8 cellular contexts compared by ENCODE assay signal in the genomic region with DNA sequence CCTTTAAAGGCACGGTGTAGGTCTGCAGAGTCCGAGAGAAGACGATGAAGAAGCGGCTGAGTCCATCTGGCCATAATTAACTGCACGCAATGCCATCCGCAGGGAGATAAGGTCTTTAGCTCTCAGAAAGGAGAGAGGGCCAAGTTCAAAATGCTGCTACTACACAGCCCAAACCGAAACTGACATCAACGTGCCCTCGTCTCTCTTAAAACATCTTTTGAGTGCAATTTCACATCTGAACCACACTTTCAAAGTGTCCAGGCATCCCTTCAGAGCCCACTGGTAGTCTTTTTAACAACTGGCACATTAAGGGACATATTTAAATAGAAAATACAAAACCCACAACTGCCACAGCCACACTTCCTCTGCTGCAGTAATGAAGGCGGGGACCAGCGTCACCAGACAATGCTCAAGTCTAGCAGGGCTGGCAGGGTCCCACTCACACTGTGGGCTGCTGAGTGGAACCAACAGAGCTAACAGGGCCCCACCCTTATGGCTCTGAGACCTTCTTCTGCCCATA. TPM values are rescaled to one million over a fixed set of nuclear protein-coding genes. Genes with fewer than 3 reads are reported as not detected.
DNase-seq lines count a peak whose midpoint lies in the region; ATAC-seq, FAIRE-seq and TF ChIP-seq lines count a peak whose summit lies in the region.

No MANE protein-coding gene starts in this region.

- no peak overlapping the region for H2AFZ ChIP-seq in neuronal stem cell (ENCODE audit: low read length)

- peak overlapping the region in 1 of 4 donors; percentile 10 for H3K4me3 ChIP-seq in gastrocnemius medialis
- H3K4me3 ChIP-seq in neuronal stem cell (ENCODE audit: low read length in 2 of 2), result no peak overlapping the region

- H3K4me1 ChIP-seq in gastrocnemius medialis (peaks cover 0 to 8% of the 10 kb centered on the region in 2 donors), neuronal stem cell (ENCODE audit: control insufficient read depth in 2 of 2, insufficient read depth in 1 of 2, low read depth in 1 of 2, low read length in 2 of 2) (no peaks in the 10 kb centered on the region)

- no peak overlapping the region for H3K4me2 ChIP-seq in neuronal stem cell (ENCODE audit: insufficient read depth, low read length, poor library complexity, severe bottlenecking)

- in situ Hi-C loops in gastrocnemius medialis (cut with MboI; ENCODE audit: low sequenced_read_pairs in 4 of 4), result no loop called here

- ATAC-seq in HG02798 (IDR thresholded peaks at IDR 0.05; ENCODE audit: poor library complexity, unreplicated experiment) (peak; percentile 70), gastrocnemius medialis (peak; percentile 10 to 26)

- no peak overlapping the region for H4K8ac ChIP-seq in neuronal stem cell (ENCODE audit: low read depth, low read length)

- H3K27me3 ChIP-seq in gastrocnemius medialis (no peaks in the 10 kb centered on the region), neuronal stem cell (ENCODE audit: control insufficient read depth in 3 of 3, insufficient read depth in 3 of 3, low read depth in 1 of 3, low read length in 3 of 3) (no peaks in the 10 kb centered on the region)

- no peak overlapping the region for H3K23ac ChIP-seq in neuronal stem cell (ENCODE audit: low read depth, low read length, poor library complexity)

- H3K14ac ChIP-seq in neuronal stem cell (ENCODE audit: low read length), result no peak overlapping the region

- no peak overlapping the region for H2AK5ac ChIP-seq in neuronal stem cell (ENCODE audit: low read depth, low read length)

- H3K27ac ChIP-seq in cingulate gyrus (ENCODE audit: low read depth, low read length), result peak overlapping the region; percentile 86
- peak overlapping the region in 3 of 4 donors; percentile 42 to 54 (median 44) for H3K27ac ChIP-seq in gastrocnemius medialis
- H3K27ac ChIP-seq in neuronal stem cell (replicated peaks; ENCODE audit: low read length), result no peak overlapping the region

- FAIRE-seq in GM12892 (lab: Jason Lieb, UNC), result peak; percentile 79

- TF ChIP-seq POLR2A in GM12892 (IDR thresholded peaks at IDR 0.05; ENCODE audit: low read depth, low read length), result no peak; the same call in 1 of the 2 replicates
- no peak for TF ChIP-seq POLR2A in gastrocnemius medialis (IDR thresholded peaks at IDR 0.05)

- no peak overlapping the region for H2BK5ac ChIP-seq in neuronal stem cell (ENCODE audit: low read length)

- no peak overlapping the region for H2BK15ac ChIP-seq in neuronal stem cell (ENCODE audit: low read length)

- no peak overlapping the region for H3K9ac ChIP-seq in neuronal stem cell (ENCODE audit: low read depth, low read length, poor library complexity)

- H3K4ac ChIP-seq in neuronal stem cell (ENCODE audit: low read length), result no peak overlapping the region

- WGBS in neuronal stem cell (ENCODE audit: extremely low coverage in 2 of 2, insufficient read length in 2 of 2, insufficient replicate concordance in 1 of 2), 2 donors, result no CpG with 5 or more reads among the region's 11 CpGs

- H2BK120ac ChIP-seq in neuronal stem cell (ENCODE audit: low read depth, low read length), result no peak overlapping the region

- no peak overlapping the region for H2BK12ac ChIP-seq in neuronal stem cell (ENCODE audit: low read length)

- H3K9me3 ChIP-seq in gastrocnemius medialis (no peaks in the 10 kb centered on the region), neuronal stem cell (replicated peaks in 1 of 2; ENCODE audit: control insufficient read depth in 2 of 2, insufficient read depth in 1 of 2, low read depth in 1 of 2, low read length in 2 of 2) (no peaks in the 10 kb centered on the region)

- intact Hi-C loops in gastrocnemius medialis (cut with DNase I; ENCODE audit: low total_unique reads), result no loop called here

- no peak for TF ChIP-seq CTCF in gastrocnemius medialis (IDR thresholded peaks at IDR 0.05 in 4 of 5, conservative IDR thresholded peaks at IDR 0.05 in 1 of 5)

- no peak overlapping the region for H3K18ac ChIP-seq in neuronal stem cell (ENCODE audit: low read length)

- no peak overlapping the region for H4K91ac ChIP-seq in neuronal stem cell (ENCODE audit: low read depth, low read length, poor library complexity)

- peaks cover 0 to 2% of the 10 kb centered on the region in 2 donors for H3K36me3 ChIP-seq in gastrocnemius medialis
- no peaks in the 10 kb centered on the region for H3K36me3 ChIP-seq in neuronal stem cell (replicated peaks in 1 of 2; ENCODE audit: control insufficient read depth in 2 of 2, insufficient read depth in 2 of 2, low read length in 2 of 2)

- H3K79me1 ChIP-seq in neuronal stem cell (ENCODE audit: low read depth, low read length), result no peaks in the 10 kb centered on the region

- DNase-seq in GM12892 (ENCODE audit: insufficient read length) (no peak), T-helper 2 cell (peak; percentile 13 to 93 (median 40)), gastrocnemius medialis (no peak), neuronal stem cell (ENCODE audit: low spot score) (no peak), epidermal melanocyte (ENCODE audit: insufficient read length, low spot score) (no peak), RPMI8226 (no peak)

RNA-seq across cellular contexts. Expression of gene ST3GAL5, which starts 35.8 kb away (rescaled TPM):
- polyA plus RNA-seq in GM12892 (2012; ENCODE audit: missing spikeins), result 5.8 TPM
- total RNA-seq in gastrocnemius medialis, result 10 to 100 TPM; 12.6 to 26.0 (median 21.8) TPM
- polyA plus RNA-seq in neuronal stem cell (2013, experiment 1 of 2), result 5.0 TPM
- polyA plus RNA-seq in neuronal stem cell (2013, experiment 2 of 2), result 5.3 TPM

Comparison
In these comparisons a context has a peak if more than half of its experiments do, and no peak if none do; other contexts are left out.
1. DNase-seq: peak in T-helper 2 cell (5 of 5); none in GM12892 (single experiment), gastrocnemius medialis (0 of 2), neuronal stem cell (single experiment), epidermal melanocyte (single experiment) and RPMI8226 (single experiment).